Comparison of ENCODE assay signal across 1 cellular context in genomic region chr3:183252108-183252782, GRCh38.
TF ChIP-seq lines count a peak whose summit lies in the region.

No MANE protein-coding gene starts in this region.

TF ChIP-seq in HCT116, 20 proteins besides CTCF, POLR2A, EP300 and RAD21 (continued from another document):
- TF ChIP-seq, protein P1, sequence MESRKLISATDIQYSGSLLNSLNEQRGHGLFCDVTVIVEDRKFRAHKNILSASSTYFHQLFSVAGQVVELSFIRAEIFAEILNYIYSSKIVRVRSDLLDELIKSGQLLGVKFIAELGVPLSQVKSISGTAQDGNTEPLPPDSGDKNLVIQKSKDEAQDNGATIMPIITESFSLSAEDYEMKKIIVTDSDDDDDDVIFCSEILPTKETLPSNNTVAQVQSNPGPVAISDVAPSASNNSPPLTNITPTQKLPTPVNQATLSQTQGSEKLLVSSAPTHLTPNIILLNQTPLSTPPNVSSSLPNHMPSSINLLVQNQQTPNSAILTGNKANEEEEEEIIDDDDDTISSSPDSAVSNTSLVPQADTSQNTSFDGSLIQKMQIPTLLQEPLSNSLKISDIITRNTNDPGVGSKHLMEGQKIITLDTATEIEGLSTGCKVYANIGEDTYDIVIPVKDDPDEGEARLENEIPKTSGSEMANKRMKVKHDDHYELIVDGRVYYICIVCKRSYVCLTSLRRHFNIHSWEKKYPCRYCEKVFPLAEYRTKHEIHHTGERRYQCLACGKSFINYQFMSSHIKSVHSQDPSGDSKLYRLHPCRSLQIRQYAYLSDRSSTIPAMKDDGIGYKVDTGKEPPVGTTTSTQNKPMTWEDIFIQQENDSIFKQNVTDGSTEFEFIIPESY (IDR thresholded peaks at IDR 0.05; ENCODE audit: extremely low read depth, insufficient replicate concordance, low read length) = no peak
TF ChIP-seq in HCT116: peak in this region for 2.
